ENCODE assay signal across 16 cellular contexts in genomic region chr4:98631506-98631905, GRCh38.
"Had no signal": no experiment of that assay in that cellular context is flagged by ENCODE, and none has a peak within 500 bp of the region (broad histone marks: within the 10 kb centered on the region; RNA-seq: fewer than 3 reads in every experiment).

No MANE protein-coding gene starts in this region.

- H3K36me3 Mint-ChIP-seq: natural killer cell; stimulated activated memory B cell treated with anti-CD40 and anti-IgM and Interleukin-4, amounts not matched to agents 10 μg/mL and 1 μg/mL and 100 μg/mL, for 72 hours had no signal

- H3K27me3 Mint-ChIP-seq: activated naive CD4-positive, alpha-beta T cell treated with anti-CD3 and anti-CD28 coated beads, Interleukin-2, amount 50 U/mL, for 24 hours; stimulated activated memory B cell treated with anti-CD40 and anti-IgM and Interleukin-4, amounts not matched to agents 10 μg/mL and 1 μg/mL and 100 μg/mL, for 72 hours; T-cell had no signal

- H3K4me3 Mint-ChIP-seq: activated naive CD4-positive, alpha-beta T cell treated with anti-CD3 and anti-CD28 coated beads, Interleukin-2, amount 50 U/mL, for 24 hours; endodermal cell; natural killer cell; stimulated activated memory B cell treated with anti-CD40 and anti-IgM and Interleukin-4, amounts not matched to agents 10 μg/mL and 1 μg/mL and 100 μg/mL, for 72 hours; T-cell had no signal

- ATAC-seq: left lobe of liver; natural killer cell; sciatic nerve; stimulated activated memory B cell treated with anti-CD40 and anti-IgM and Interleukin-4, amounts not matched to agents 10 μg/mL and 1 μg/mL and 100 μg/mL, for 72 hours; T-cell had no signal

- H3K4me3 ChIP-seq: lung had no signal

- H3K9me3 Mint-ChIP-seq: activated naive CD4-positive, alpha-beta T cell treated with anti-CD3 and anti-CD28 coated beads, Interleukin-2, amount 50 U/mL, for 24 hours; endodermal cell; natural killer cell; stimulated activated memory B cell treated with anti-CD40 and anti-IgM and Interleukin-4, amounts not matched to agents 10 μg/mL and 1 μg/mL and 100 μg/mL, for 72 hours; T-cell had no signal

- H3K27ac Mint-ChIP-seq: activated naive CD4-positive, alpha-beta T cell treated with anti-CD3 and anti-CD28 coated beads, Interleukin-2, amount 50 U/mL, for 24 hours; endodermal cell; natural killer cell; stimulated activated memory B cell treated with anti-CD40 and anti-IgM and Interleukin-4, amounts not matched to agents 10 μg/mL and 1 μg/mL and 100 μg/mL, for 72 hours; T-cell had no signal

- DNase-seq: activated CD4-positive, alpha-beta T cell treated with anti-CD3 and anti-CD28 coated beads, Interleukin-2, amount 50 U/mL, for 1 hour; activated CD8-positive, alpha-beta memory T cell treated with anti-CD3 and anti-CD28 coated beads for 24 hours; activated CD8-positive, alpha-beta memory T cell treated with anti-CD3 and anti-CD28 coated beads, Interleukin-2, amount 50 U/mL, for 48 hours; activated effector memory CD4-positive, alpha-beta T cell treated with anti-CD3 and anti-CD28 coated beads, Interleukin-2, amount 50 U/mL, for 16 hours; activated T-cell treated with anti-CD3 and anti-CD28 coated beads, Interleukin-2, amount 50 U/mL, for 48 hours; endodermal cell; natural killer cell; stimulated activated CD4-positive, alpha-beta T cell treated with anti-CD3 and anti-CD28 coated beads, Interleukin-4, amount 100 ng/mL, for 24 hours; T-cell; T-helper 9 cell had no signal

- H3K27ac ChIP-seq: epithelial cell of prostate had no signal
